ENCODE assay signal across 27 cellular contexts in genomic region chr5:138831703-138832102, GRCh38. TPM values are rescaled to one million over a fixed set of nuclear protein-coding genes. Genes with fewer than 3 reads are reported as not detected.
DNase-seq lines count a peak whose midpoint lies in the region; ATAC-seq, FAIRE-seq and TF ChIP-seq lines count a peak whose summit lies in the region.
"Had no signal": no experiment of that assay in that cellular context is flagged by ENCODE, and none has a peak within 500 bp of the region (broad histone marks: within the 10 kb centered on the region; RNA-seq: fewer than 3 reads in every experiment).

No MANE protein-coding gene starts in this region.

- no peak overlapping the region for H3K9ac ChIP-seq in GM23248

- intact Hi-C loops in activated CD4-positive, alpha-beta memory T cell treated with anti-CD3 and anti-CD28 coated beads for 36 hours (cut with micrococcal nuclease): no loop called here
- intact Hi-C loops in upper lobe of right lung (cut with DNase I): no loop called here

- no peak overlapping the region for H3K4me3 Mint-ChIP-seq in WTC11
- H3K4me3 Mint-ChIP-seq in activated CD4-positive, alpha-beta memory T cell treated with anti-CD3 and anti-CD28 coated beads for 36 hours: no peak overlapping the region
- H3K4me3 Mint-ChIP-seq: activated CD4-positive, alpha-beta memory T cell treated with anti-CD3 and anti-CD28 coated beads, Interleukin-2, amount 10 ng/mL, durations not matched to agents 7 days and 5 days; CD14-positive monocyte had no signal

- H3K36me3 Mint-ChIP-seq in WTC11: peaks cover 35% of the 10 kb centered on the region
- peaks cover 7% of the 10 kb centered on the region for H3K36me3 Mint-ChIP-seq in activated CD4-positive, alpha-beta memory T cell treated with anti-CD3 and anti-CD28 coated beads for 36 hours

- no peak for TF ChIP-seq POLR2A in A549 (IDR thresholded peaks at IDR 0.05; ENCODE audit: low read length)

- no peaks in the 10 kb centered on the region for H3K27me3 ChIP-seq in GM23248 (replicated peaks; ENCODE audit: insufficient read depth)
- H3K27me3 ChIP-seq in upper lobe of right lung: no peaks in the 10 kb centered on the region
- H3K27me3 ChIP-seq: cardiac muscle cell, dorsolateral prefrontal cortex, spleen, tibial artery had no signal

- in situ Hi-C loops in GM23248 (cut with MboI): no loop called here

- no peak for TF ChIP-seq RAD21 in A549 (conservative IDR thresholded peaks at IDR 0.05 in 1 of 2, IDR thresholded peaks at IDR 0.05 in 1 of 2)

- POLR2A ChIA-PET in A549 (lab: Yijun Ruan, JAX): no interaction called here
- POLR2A ChIA-PET in WTC11 (lab: Charles Lee): no interaction called here
- POLR2A ChIA-PET in activated CD4-positive, alpha-beta memory T cell treated with anti-CD3 and anti-CD28 coated beads for 36 hours (lab: Charles Lee): no interaction called here

- peaks cover 90% of the 10 kb centered on the region for H3K79me2 ChIP-seq in GM23248 (ENCODE audit: insufficient read depth)

- H3K36me3 ChIP-seq in GM23248 (ENCODE audit: low read depth) (peaks cover 11% of the 10 kb centered on the region; the same call in 1 of the 2 replicates), upper lobe of right lung (peaks cover 30% of the 10 kb centered on the region)

- H3K4me1 Mint-ChIP-seq in WTC11: peaks cover 83% of the 10 kb centered on the region
- H3K4me1 Mint-ChIP-seq in activated CD4-positive, alpha-beta memory T cell treated with anti-CD3 and anti-CD28 coated beads for 36 hours (ENCODE audit: low read depth): peaks cover 3% of the 10 kb centered on the region
- H3K4me1 Mint-ChIP-seq: CD14-positive monocyte had no signal

- no peak for TF ChIP-seq EP300 in A549 (IDR thresholded peaks at IDR 0.05)

- CTCF ChIA-PET in A549 (lab: Yijun Ruan, JAX): interaction anchor here (1.2 to 1.8 kb wide), 2 partner anchors 11 to 13 kb away, joined by 3 to 5 read pairs; no protein-coding TSS in a partner anchor
- CTCF ChIA-PET in WTC11 (lab: Charles Lee): interaction anchor here (1.0 to 1.2 kb wide), 2 partner anchors 13 to 42 kb away, joined by 3 to 5 read pairs; no protein-coding TSS in a partner anchor
- CTCF ChIA-PET in activated CD4-positive, alpha-beta memory T cell treated with anti-CD3 and anti-CD28 coated beads for 36 hours (lab: Charles Lee): no interaction called here

- ATAC-seq in A549 (no peak), WTC11 (no peak), upper lobe of right lung (no peak), GM18870 (IDR thresholded peaks at IDR 0.05; ENCODE audit: unreplicated experiment) (no peak)
- ATAC-seq: stimulated activated naive CD8-positive, alpha-beta T cell treated with anti-CD3 and anti-CD28 coated beads, Interleukin-15, Interleukin-2, amounts not matched to agents 100 U/mL and 50 U/mL, for 24 hours had no signal

- H2AFZ ChIP-seq in GM23248: no peak overlapping the region

- H3K27me3 Mint-ChIP-seq in WTC11 (ENCODE audit: low read depth): no peaks in the 10 kb centered on the region
- H3K27me3 Mint-ChIP-seq in activated CD4-positive, alpha-beta memory T cell treated with anti-CD3 and anti-CD28 coated beads for 36 hours: no peaks in the 10 kb centered on the region
- H3K27me3 Mint-ChIP-seq: activated CD4-positive, alpha-beta memory T cell treated with anti-CD3 and anti-CD28 coated beads, Interleukin-2, amount 10 ng/mL, durations not matched to agents 7 days and 5 days had no signal

- H3K4me1 ChIP-seq in A549: no peaks in the 10 kb centered on the region
- peaks cover 26% of the 10 kb centered on the region for H3K4me1 ChIP-seq in GM23248 (ENCODE audit: insufficient read depth)
- H3K4me1 ChIP-seq in upper lobe of right lung: no peaks in the 10 kb centered on the region

- TF ChIP-seq CTCF in A549 (IDR thresholded peaks at IDR 0.05) (no peak), WTC11 (IDR thresholded peaks at IDR 0.05) (no peak), upper lobe of right lung (IDR thresholded peaks at IDR 0.05) (no peak)

- no peaks in the 10 kb centered on the region for H3K9me3 ChIP-seq in A549
- no peaks in the 10 kb centered on the region for H3K9me3 ChIP-seq in GM23248 (ENCODE audit: low read depth)
- no peaks in the 10 kb centered on the region for H3K9me3 ChIP-seq in upper lobe of right lung
- H3K9me3 ChIP-seq: spleen, tibial artery had no signal

- H3K4me3 ChIP-seq in A549 (no peak overlapping the region), GM23248 (no peak overlapping the region), upper lobe of right lung (no peak overlapping the region)
- H3K4me3 ChIP-seq: cardiac muscle cell, dorsolateral prefrontal cortex, lung, spleen, tibial artery had no signal

- no peaks in the 10 kb centered on the region for H3K9me2 ChIP-seq in GM23248 (ENCODE audit: insufficient read depth)

- FAIRE-seq in A549 (lab: Jason Lieb, UNC): peak; percentile 32
- FAIRE-seq: A204.1, D721Med, endothelial cell of umbilical vein had no signal

- H3K27ac ChIP-seq in A549 (no peak overlapping the region), GM23248 (0 out of 2 replicates have a peak overlapping the region, but pooled peaks have one; percentile 1), upper lobe of right lung (no peak overlapping the region)
- H3K27ac ChIP-seq: cardiac muscle cell, RWPE1, spleen, tibial artery had no signal

- H3K27ac Mint-ChIP-seq in WTC11: peak overlapping the region; percentile 84
- H3K27ac Mint-ChIP-seq in activated CD4-positive, alpha-beta memory T cell treated with anti-CD3 and anti-CD28 coated beads for 36 hours: no peak overlapping the region
- H3K27ac Mint-ChIP-seq: activated CD4-positive, alpha-beta memory T cell treated with anti-CD3 and anti-CD28 coated beads, Interleukin-2, amount 10 ng/mL, durations not matched to agents 7 days and 5 days; CD14-positive monocyte had no signal

- no peak for DNase-seq in A549 (ENCODE audit: low read depth in 1 of 2, low spot score in 1 of 2)
- DNase-seq in GM23248: peak; percentile 54
- DNase-seq in WTC11 (ENCODE audit: low spot score): no peak
- DNase-seq in iris pigment epithelial cell (ENCODE audit: low read depth): peak; percentile 54
- DNase-seq in activated CD4-positive, alpha-beta memory T cell treated with anti-CD3 and anti-CD28 coated beads for 36 hours: no peak
- DNase-seq in upper lobe of right lung: no peak
- no peak for DNase-seq in COLO829 (ENCODE audit: low spot score)
- DNase-seq: activated CD4-positive, alpha-beta memory T cell treated with anti-CD3 and anti-CD28 coated beads, Interleukin-2, amount 10 ng/mL, durations not matched to agents 7 days and 5 days; activated CD4-positive, CD25-positive, alpha-beta regulatory T cell; activated gamma-delta T cell; dorsolateral prefrontal cortex; NCI-H1694 treated with DMSO at 0.1 percent for 48 hours; NCI-H2171 treated with DMSO at 0.1 percent for 48 hours; spleen; stimulated activated CD4-positive, alpha-beta T cell treated with anti-CD3 and anti-CD28 coated beads, Interleukin-4, amount 100 ng/mL, for 24 hours; stimulated activated naive CD8-positive, alpha-beta T cell treated with anti-CD3 and anti-CD28 coated beads, Interleukin-15, Interleukin-2, amounts not matched to agents 100 U/mL and 50 U/mL, for 24 hours; T-helper 9 cell; tibial artery had no signal

- peaks cover 8% of the 10 kb centered on the region for H3K9me3 Mint-ChIP-seq in WTC11
- H3K9me3 Mint-ChIP-seq in activated CD4-positive, alpha-beta memory T cell treated with anti-CD3 and anti-CD28 coated beads for 36 hours: no peaks in the 10 kb centered on the region
- H3K9me3 Mint-ChIP-seq: activated CD4-positive, alpha-beta memory T cell treated with anti-CD3 and anti-CD28 coated beads, Interleukin-2, amount 10 ng/mL, durations not matched to agents 7 days and 5 days had no signal

- peaks cover 44% of the 10 kb centered on the region for H3F3A ChIP-seq in GM23248 (ENCODE audit: insufficient read depth)

- H3K4me2 ChIP-seq in A549 (no peak overlapping the region), GM23248 (ENCODE audit: unreplicated experiment) (no peak overlapping the region)

- H4K20me1 ChIP-seq in GM23248 (ENCODE audit: insufficient read depth): 0 out of 2 replicates have a peak, but pooled peaks cover 5% of the 10 kb centered on the region

TF ChIP-seq in A549, 52 proteins besides CTCF, POLR2A, EP300 and RAD21 (continues in another document):
- TF ChIP-seq KDM5A (IDR thresholded peaks at IDR 0.05) (no peak), HOXB13 (CRISPR knock-in tag; IDR thresholded peaks at IDR 0.05; ENCODE audit: low read depth) (no peak), CBX2 (IDR thresholded peaks at IDR 0.05; ENCODE audit: borderline replicate concordance, low read depth) (no peak), JUNB (IDR thresholded peaks at IDR 0.05) (no peak), FOSL2 (IDR thresholded peaks at IDR 0.05) (no peak), FOSL2 (CRISPR knock-in tag; IDR thresholded peaks at IDR 0.05) (no peak), HEYL (CRISPR knock-in tag; IDR thresholded peaks at IDR 0.05) (no peak), TFCP2L1 (CRISPR knock-in tag; IDR thresholded peaks at IDR 0.05) (no peak), GATA3 (IDR thresholded peaks at IDR 0.05; ENCODE audit: borderline replicate concordance) (no peak)

TF ChIP-seq in WTC11, 78 proteins besides CTCF, POLR2A, EP300 and RAD21 (continues in another document):
- TF ChIP-seq TEAD1 (CRISPR knock-in tag; IDR thresholded peaks at IDR 0.05) (no peak), ETV6 (CRISPR knock-in tag; IDR thresholded peaks at IDR 0.05) (no peak), NR2C2 (CRISPR knock-in tag; IDR thresholded peaks at IDR 0.05) (no peak), RELA (CRISPR knock-in tag; IDR thresholded peaks at IDR 0.05; ENCODE audit: borderline replicate concordance) (no peak), ZNF263 (CRISPR knock-in tag; IDR thresholded peaks at IDR 0.05; ENCODE audit: low read depth) (no peak), ZBTB21 (CRISPR knock-in tag; IDR thresholded peaks at IDR 0.05; ENCODE audit: borderline replicate concordance) (no peak), ZNF423 (CRISPR knock-in tag; IDR thresholded peaks at IDR 0.05) (no peak), TP53 (CRISPR knock-in tag; IDR thresholded peaks at IDR 0.05) (no peak), SMAD3 (CRISPR knock-in tag; IDR thresholded peaks at IDR 0.05; ENCODE audit: borderline replicate concordance) (no peak)

RNA-seq across cellular contexts. Expression of gene LRRTM2, which starts 43.4 kb away (rescaled TPM):
- polyA plus RNA-seq in A549 (2011; rRNA removed): not detected in 2 replicates
- polyA plus RNA-seq in A549 (2012; cell fraction: cytosol; rRNA removed): not detected in 2 replicates
- 0.02 TPM in 1 of 2 replicates, not detected in the other for polyA plus RNA-seq in A549 (2012; cell fraction: nucleus; rRNA removed)
- polyA plus RNA-seq in A549 (2017; fragmentation: RNase III; extraction: RNeasy Plus Mini Kit Qiagen cat#74134 plus additional on column Dnase treatment): not detected in 3 replicates
- not detected in 2 replicates for polyA minus RNA-seq in A549 (2011; rRNA and poly(A)+ RNA removed)
- total RNA-seq in GM23248 (2014; rRNA removed; shearing (Covaris generic)): 0.11 and 0.38 TPM in 2 replicates
- 0.22 and 0.71 TPM in 2 replicates for polyA plus RNA-seq in GM23248 (2016; fragmentation: Nextera tagmentation; extraction: Ambion mirVana)
- total RNA-seq in WTC11 (2021): not detected in 3 replicates
- total RNA-seq in activated CD4-positive, alpha-beta memory T cell treated with anti-CD3 and anti-CD28 coated beads for 36 hours: under 1 TPM in 1 of 2 experiments, not detected in 1; 0.07 TPM
- 0.52 TPM for total RNA-seq in upper lobe of right lung
- total RNA-seq: cardiac muscle cell, H1 had no signal
- polyA plus RNA-seq: H1 had no signal

Comparison
In these comparisons a context has a peak if more than half of its experiments do, and no peak if none do; other contexts are left out.
1. DNase-seq: peak in GM23248 (single experiment) and iris pigment epithelial cell (single experiment); none in A549 (0 of 2), WTC11 (single experiment), activated CD4-positive, alpha-beta memory T cell treated with anti-CD3 and anti-CD28 coated beads for 36 hours (single experiment), upper lobe of right lung (single experiment) and COLO829 (single experiment).